16 cellular contexts compared by ENCODE assay signal in genomic region chr18:50527636-50528307, GRCh38. TPM values are rescaled to one million over a fixed set of nuclear protein-coding genes. Genes with fewer than 3 reads are reported as not detected.
DNase-seq lines count a peak whose midpoint lies in the region; ATAC-seq and TF ChIP-seq lines count a peak whose summit lies in the region.
"Had no signal": no experiment of that assay in that cellular context is flagged by ENCODE, and none has a peak within 500 bp of the region (broad histone marks: within the 10 kb centered on the region; RNA-seq: fewer than 3 reads in every experiment).

No MANE protein-coding gene starts in this region.

- H2BK20ac ChIP-seq in H9 (ENCODE audit: low read depth, low read length, poor library complexity, severe bottlenecking) = no peak overlapping the region

- intact Hi-C loops in body of pancreas (cut with DNase I) = no loop called here

- H3K27ac ChIP-seq in H9 (ENCODE audit: insufficient read length, low read depth, low read length) = no peak overlapping the region
- no peak overlapping the region for H3K27ac ChIP-seq in body of pancreas
- no peak overlapping the region for H3K27ac ChIP-seq in osteoblast (ENCODE audit: low read depth, low read length)

- ATAC-seq in body of pancreas = peak; percentile 71
- ATAC-seq in activated T-cell treated with anti-CD3 and anti-CD28 coated beads, Interleukin-2, amount 50 U/mL, for 4 hours = no peak
- no peak for ATAC-seq in activated CD4-positive, CD25-positive, alpha-beta regulatory T cell treated with anti-CD3 and anti-CD28 coated beads, Interleukin-2, amount 50 U/mL, for 24 hours
- ATAC-seq: SK-N-SH treated with all-trans-retinoic acid at 6 μM for 48 hours had no signal

- H3K4me2 ChIP-seq in H9 (ENCODE audit: insufficient read depth, insufficient read length, low read length) = no peak overlapping the region
- H3K4me2 ChIP-seq in osteoblast (ENCODE audit: insufficient read depth, low read length) = no peak overlapping the region

- H3K14ac ChIP-seq in H9 (ENCODE audit: insufficient read depth, low read length) = peak overlapping the region; percentile 40; the same call in 1 of the 2 replicates

- no peak overlapping the region for H4K91ac ChIP-seq in H9 (ENCODE audit: insufficient read length, low read depth, low read length)

- peaks cover 10 to 12% of the 10 kb centered on the region in 2 experiments for H3K9me3 Mint-ChIP-seq in H9
- peaks cover 7% of the 10 kb centered on the region for H3K9me3 Mint-ChIP-seq in activated T-cell treated with anti-CD3 and anti-CD28 coated beads, Interleukin-2, amount 50 U/mL, for 4 hours

- no peaks in the 10 kb centered on the region for H3K79me2 ChIP-seq in H9 (ENCODE audit: insufficient read depth, low read length)
- no peaks in the 10 kb centered on the region for H3K79me2 ChIP-seq in osteoblast (ENCODE audit: insufficient read depth, low read length)

- no peak overlapping the region for H3K4ac ChIP-seq in H9 (ENCODE audit: low read depth, low read length)

- H3T11ph ChIP-seq in H9 (ENCODE audit: low read length) = no peak overlapping the region

- no peak overlapping the region for H3K18ac ChIP-seq in H9 (ENCODE audit: insufficient read length, low read depth, low read length)

- no CpG with 5 or more reads among the region's 3 CpGs for WGBS in H9 (ENCODE audit: extremely low coverage, insufficient read length, low lambda C conversion rate)
- 65 to 69% methylated on average over 3 of the region's 3 CpGs for WGBS in body of pancreas, 2 donors

- H3K4me3 Mint-ChIP-seq in H9 = no peak overlapping the region
- no peak overlapping the region for H3K4me3 Mint-ChIP-seq in activated T-cell treated with anti-CD3 and anti-CD28 coated beads, Interleukin-2, amount 50 U/mL, for 4 hours
- H3K4me3 Mint-ChIP-seq: CD4-positive, alpha-beta memory T cell had no signal

- peak overlapping the region; percentile 37 for H3K56ac ChIP-seq in H9 (ENCODE audit: insufficient read length, low read depth, low read length)

- no peak overlapping the region for H3K9ac ChIP-seq in H9 (ENCODE audit: extremely low read depth, insufficient read length, low read length)

- peaks cover 4 to 15% of the 10 kb centered on the region in 2 experiments; a peak in 3 of 4 replicates for H3K4me1 Mint-ChIP-seq in H9
- H3K4me1 Mint-ChIP-seq in activated T-cell treated with anti-CD3 and anti-CD28 coated beads, Interleukin-2, amount 50 U/mL, for 4 hours (ENCODE audit: low read depth) = no peaks in the 10 kb centered on the region
- H3K4me1 Mint-ChIP-seq: CD4-positive, alpha-beta memory T cell had no signal

- no peak overlapping the region for H2AK5ac ChIP-seq in H9 (ENCODE audit: insufficient read length, low read length)

- no peak overlapping the region for H3K23ac ChIP-seq in H9 (ENCODE audit: insufficient read length, low read depth, low read length)

- no peaks in the 10 kb centered on the region for H3K23me2 ChIP-seq in H9 (ENCODE audit: insufficient read length, low read depth, low read length, poor library complexity, severe bottlenecking)

- H4K5ac ChIP-seq in H9 (ENCODE audit: insufficient read length, low read depth, low read length) = peak overlapping the region; percentile 42

- H3K4me3 ChIP-seq in body of pancreas (no peak overlapping the region), osteoblast (ENCODE audit: insufficient read depth, low read length) (no peak overlapping the region)

- TF ChIP-seq CTCF in H9 (conservative IDR thresholded peaks at IDR 0.05) (no peak), body of pancreas (IDR thresholded peaks at IDR 0.05) (no peak), osteoblast (IDR thresholded peaks at IDR 0.05; ENCODE audit: extremely low read depth, low read depth, low read length) (no peak)

- H3K27ac Mint-ChIP-seq in H9 = no peak overlapping the region
- H3K27ac Mint-ChIP-seq: CD4-positive, alpha-beta memory T cell had no signal

- H3K27me3 ChIP-seq in H9 (ENCODE audit: insufficient read depth, low read length) (no peaks in the 10 kb centered on the region), body of pancreas (no peaks in the 10 kb centered on the region), osteoblast (ENCODE audit: insufficient read depth, low read length) (no peaks in the 10 kb centered on the region)
- H3K27me3 ChIP-seq: BE2C had no signal

- H3K36me3 ChIP-seq in body of pancreas (replicated peaks in 1 of 2; ENCODE audit: insufficient read depth in 1 of 2, low read depth in 2 of 2) (no peaks in the 10 kb centered on the region), osteoblast (ENCODE audit: insufficient read depth, low read length) (no peaks in the 10 kb centered on the region)
- H3K36me3 ChIP-seq: BE2C had no signal

- DNase-seq in DMS53 (lab: John Stamatoyannopoulos, UW) (peak; percentile 59), H9 (no peak), body of pancreas (peak; percentile 27 to 65 (median 46)), osteoblast (ENCODE audit: insufficient read length, low spot score, missing footprints) (peak; percentile 30)
- no peak for DNase-seq in activated T-cell treated with anti-CD3 and anti-CD28 coated beads, Interleukin-2, amount 50 U/mL, for 4 hours
- no peak for DNase-seq in central memory CD4-positive, alpha-beta T cell
- DNase-seq: BE2C; CD4-positive, alpha-beta memory T cell; Karpas-422; NCI-H1417; NCI-H2107; NCI-H446; NCI-H748 treated with DMSO at 0.1 percent for 48 hours; SHP77 had no signal

- H2AFZ ChIP-seq in H9 (ENCODE audit: low read length) (no peak overlapping the region), osteoblast (ENCODE audit: low read length) (no peak overlapping the region)

- no peak overlapping the region for H2BK120ac ChIP-seq in H9 (ENCODE audit: low read depth, low read length, poor library complexity, severe bottlenecking)

- H3K27me3 Mint-ChIP-seq in H9 (ENCODE audit: low read depth) = peaks cover 7% of the 10 kb centered on the region
- H3K27me3 Mint-ChIP-seq in activated T-cell treated with anti-CD3 and anti-CD28 coated beads, Interleukin-2, amount 50 U/mL, for 4 hours (ENCODE audit: low read depth) = peaks cover 4% of the 10 kb centered on the region

- H4K20me1 ChIP-seq in H9 (ENCODE audit: control insufficient read depth, insufficient read depth, insufficient read length) (no peaks in the 10 kb centered on the region), osteoblast (ENCODE audit: insufficient read depth, low read length) (no peaks in the 10 kb centered on the region)

- H3K79me1 ChIP-seq in H9 (ENCODE audit: insufficient read depth, low read depth, low read length, poor library complexity, severe bottlenecking) = no peaks in the 10 kb centered on the region

- H3K9me3 ChIP-seq in H9 (ENCODE audit: control insufficient read depth, low read depth, low read length) (peaks cover 15% of the 10 kb centered on the region), body of pancreas (peaks cover 0 to 2% (median 0%) of the 10 kb centered on the region in 3 donors), osteoblast (ENCODE audit: low read depth, low read length) (no peaks in the 10 kb centered on the region)
- H3K9me3 ChIP-seq: BE2C had no signal

- H3K4me1 ChIP-seq in H9 (ENCODE audit: insufficient read depth, low read length) (no peaks in the 10 kb centered on the region; the same call in 1 of the 2 replicates), body of pancreas (peaks cover 9% of the 10 kb centered on the region), osteoblast (ENCODE audit: insufficient read depth, low read length) (no peaks in the 10 kb centered on the region)
- H3K4me1 ChIP-seq: BE2C had no signal

- H2BK5ac ChIP-seq in H9 (ENCODE audit: insufficient read length, low read length) = no peak overlapping the region

- peaks cover 1 to 8% (median 3%) of the 10 kb centered on the region in 3 experiments for H3K36me3 Mint-ChIP-seq in H9 (ENCODE audit: insufficient read depth in 1 of 3, low read depth in 3 of 3)
- no peaks in the 10 kb centered on the region for H3K36me3 Mint-ChIP-seq in activated T-cell treated with anti-CD3 and anti-CD28 coated beads, Interleukin-2, amount 50 U/mL, for 4 hours (ENCODE audit: insufficient read depth)
- H3K36me3 Mint-ChIP-seq: CD4-positive, alpha-beta memory T cell had no signal

- TF ChIP-seq POLR2A in body of pancreas (IDR thresholded peaks at IDR 0.05) = no peak

- no peak overlapping the region for H2BK15ac ChIP-seq in H9 (ENCODE audit: low read depth, low read length)

- no peak overlapping the region for H2BK12ac ChIP-seq in H9 (ENCODE audit: insufficient read length, low read depth, low read length)

- H4K8ac ChIP-seq in H9 (replicated peaks; ENCODE audit: insufficient read length, low read depth, low read length) = no peak overlapping the region

RNA-seq across cellular contexts. Expression of gene MAPK4, which starts 32.1 kb away (rescaled TPM):
- total RNA-seq in H9 (2021) (1.6 and 1.9 TPM in 2 replicates), body of pancreas (1 to 10 TPM; 1.0 to 1.6 TPM), osteoblast (not detected in 2 replicates)
- not detected for total RNA-seq in activated T-cell treated with anti-CD3 and anti-CD28 coated beads, Interleukin-2, amount 50 U/mL, for 4 hours
- total RNA-seq: CD4-positive, alpha-beta memory T cell had no signal

Comparison
In these comparisons a context has a peak if more than half of its experiments do, and no peak if none do; other contexts are left out.
1. DNase-seq: peak in DMS53 (single experiment), body of pancreas (4 of 4) and osteoblast (single experiment); none in H9 (single experiment), activated T-cell treated with anti-CD3 and anti-CD28 coated beads, Interleukin-2, amount 50 U/mL, for 4 hours (single experiment) and central memory CD4-positive, alpha-beta T cell (single experiment).